In genomic region chr4:42339935-42340406, GRCh38 we compare ENCODE assay signal across 17 cellular contexts. TPM values are rescaled to one million over a fixed set of nuclear protein-coding genes. Genes with fewer than 3 reads are reported as not detected.
DNase-seq lines count a peak whose midpoint lies in the region; ATAC-seq, FAIRE-seq and TF ChIP-seq lines count a peak whose summit lies in the region.
"Had no signal": no experiment of that assay in that cellular context is flagged by ENCODE, and none has a peak within 500 bp of the region (broad histone marks: within the 10 kb centered on the region; RNA-seq: fewer than 3 reads in every experiment).

No MANE protein-coding gene starts in this region.

- POLR2A ChIA-PET in activated CD4-positive, alpha-beta T cell treated with anti-CD3 and anti-CD28 coated beads for 36 hours (lab: Charles Lee) = no interaction called here

- no peak for FAIRE-seq in H54 (lab: Jason Lieb, UNC)
- FAIRE-seq: islet of Langerhans, K562 had no signal

- H3K4me3 Mint-ChIP-seq in GM23338 = no peak overlapping the region
- H3K4me3 Mint-ChIP-seq in activated CD4-positive, alpha-beta T cell treated with anti-CD3 and anti-CD28 coated beads for 36 hours = no peak overlapping the region
- H3K4me3 Mint-ChIP-seq: activated CD4-positive, alpha-beta T cell treated with anti-CD3 and anti-CD28 coated beads, Interleukin-2, amount 10 ng/mL, durations not matched to agents 24 days and 14 days; HFFc6; stimulated activated naive B cell treated with anti-CD40 and anti-IgM and Interleukin-4, amounts not matched to agents 10 μg/mL and 1 μg/mL and 100 μg/mL, for 72 hours had no signal

- H3K4me1 Mint-ChIP-seq in GM23338 = peaks cover 28% of the 10 kb centered on the region
- no peaks in the 10 kb centered on the region for H3K4me1 Mint-ChIP-seq in activated CD4-positive, alpha-beta T cell treated with anti-CD3 and anti-CD28 coated beads for 36 hours
- H3K4me1 Mint-ChIP-seq: activated CD4-positive, alpha-beta T cell treated with anti-CD3 and anti-CD28 coated beads, Interleukin-2, amount 10 ng/mL, durations not matched to agents 24 days and 14 days; stimulated activated naive B cell treated with anti-CD40 and anti-IgM and Interleukin-4, amounts not matched to agents 10 μg/mL and 1 μg/mL and 100 μg/mL, for 72 hours had no signal

- H2AFZ ChIP-seq in GM23338 = peak overlapping the region; percentile 87

- no peaks in the 10 kb centered on the region for H3K36me3 Mint-ChIP-seq in GM23338 (ENCODE audit: low read depth)
- no peaks in the 10 kb centered on the region for H3K36me3 Mint-ChIP-seq in activated CD4-positive, alpha-beta T cell treated with anti-CD3 and anti-CD28 coated beads for 36 hours (ENCODE audit: low read depth)
- H3K36me3 Mint-ChIP-seq: stimulated activated naive B cell treated with anti-CD40 and anti-IgM and Interleukin-4, amounts not matched to agents 10 μg/mL and 1 μg/mL and 100 μg/mL, for 72 hours had no signal

- no peak overlapping the region for H3K27ac ChIP-seq in GM23338 (ENCODE audit: low read depth)

- peak; percentile 94 for ATAC-seq in GM23338
- no peak for ATAC-seq in activated CD4-positive, alpha-beta T cell treated with anti-CD3 and anti-CD28 coated beads for 36 hours
- no peak for ATAC-seq in esophagus mucosa
- ATAC-seq: K562; stimulated activated naive B cell treated with anti-CD40 and anti-IgM and Interleukin-4, amounts not matched to agents 10 μg/mL and 1 μg/mL and 100 μg/mL, for 72 hours had no signal

- peaks cover 8% of the 10 kb centered on the region; the same call in 1 of the 2 replicates for H3K9me2 ChIP-seq in GM23338 (ENCODE audit: insufficient read depth)

- DNase-seq in GM23338 (ENCODE audit: low spot score) (peak; percentile 33), choroid plexus epithelial cell (ENCODE audit: low read depth) (peak; percentile 37), iPS-NIHi7 (ENCODE audit: extremely low spot score) (peak; percentile 43), pulmonary artery endothelial cell (ENCODE audit: low read depth, low spot score) (peak; percentile 36), T-helper 2 cell (no peak), H54 (ENCODE audit: insufficient read length, low spot score) (no peak)
- no peak for DNase-seq in activated CD4-positive, alpha-beta T cell treated with anti-CD3 and anti-CD28 coated beads for 36 hours
- DNase-seq: activated CD4-positive, alpha-beta T cell treated with anti-CD3 and anti-CD28 coated beads, Interleukin-2, amount 10 ng/mL, durations not matched to agents 24 days and 14 days; AML-193; HFFc6; NCI-H1694 treated with DMSO at 0.1 percent for 48 hours; NK-92 treated with Interleukin-12 subunit alpha and Interleukin-12 subunit beta, amount 100 ng/mL, for 24 hours; stimulated activated naive B cell treated with anti-CD40 and anti-IgM and Interleukin-4, amounts not matched to agents 10 μg/mL and 1 μg/mL and 100 μg/mL, for 72 hours had no signal

- H3K9me3 Mint-ChIP-seq in GM23338 = no peaks in the 10 kb centered on the region
- no peaks in the 10 kb centered on the region for H3K9me3 Mint-ChIP-seq in activated CD4-positive, alpha-beta T cell treated with anti-CD3 and anti-CD28 coated beads for 36 hours (ENCODE audit: low read depth)
- H3K9me3 Mint-ChIP-seq: activated CD4-positive, alpha-beta T cell treated with anti-CD3 and anti-CD28 coated beads, Interleukin-2, amount 10 ng/mL, durations not matched to agents 24 days and 14 days; HFFc6; stimulated activated naive B cell treated with anti-CD40 and anti-IgM and Interleukin-4, amounts not matched to agents 10 μg/mL and 1 μg/mL and 100 μg/mL, for 72 hours had no signal

- no peak overlapping the region for H3K4me2 ChIP-seq in GM23338

- no peaks in the 10 kb centered on the region for H4K20me1 ChIP-seq in GM23338 (replicated peaks; ENCODE audit: insufficient read depth)

- TF ChIP-seq CTCF in GM23338 (conservative IDR thresholded peaks at IDR 0.05; ENCODE audit: low read depth in 2 of 2) (no peak), choroid plexus epithelial cell (conservative IDR thresholded peaks at IDR 0.05; ENCODE audit: low read depth, low read length) (no peak)

- no peaks in the 10 kb centered on the region for H3K27me3 ChIP-seq in GM23338 (ENCODE audit: insufficient read depth)

- H3K79me2 ChIP-seq in GM23338 (replicated peaks; ENCODE audit: insufficient read depth) = no peaks in the 10 kb centered on the region

- CTCF ChIA-PET in activated CD4-positive, alpha-beta T cell treated with anti-CD3 and anti-CD28 coated beads for 36 hours (lab: Charles Lee) = interaction anchor here (0.7 to 1.2 kb wide), 2 partner anchors 32 to 57 kb away, joined by 3 read pairs; no protein-coding TSS in a partner anchor

- TF ChIP-seq POLR2A in H54 (IDR thresholded peaks at IDR 0.05; ENCODE audit: low read depth, low read length) = no peak

- no peak overlapping the region for H3K4me3 ChIP-seq in GM23338
- no peak overlapping the region for H3K4me3 ChIP-seq in choroid plexus epithelial cell (ENCODE audit: low read depth, low read length)
- H3K4me3 ChIP-seq: K562 had no signal

- no peak overlapping the region for H3K27ac Mint-ChIP-seq in GM23338
- no peak overlapping the region for H3K27ac Mint-ChIP-seq in activated CD4-positive, alpha-beta T cell treated with anti-CD3 and anti-CD28 coated beads for 36 hours
- H3K27ac Mint-ChIP-seq: activated CD4-positive, alpha-beta T cell treated with anti-CD3 and anti-CD28 coated beads, Interleukin-2, amount 10 ng/mL, durations not matched to agents 24 days and 14 days; HFFc6; stimulated activated naive B cell treated with anti-CD40 and anti-IgM and Interleukin-4, amounts not matched to agents 10 μg/mL and 1 μg/mL and 100 μg/mL, for 72 hours had no signal

- intact Hi-C loops in activated CD4-positive, alpha-beta T cell treated with anti-CD3 and anti-CD28 coated beads for 36 hours (cut with DNase I, micrococcal nuclease) = no loop called here

- H3K36me3 ChIP-seq in GM23338 (ENCODE audit: insufficient read depth) = no peaks in the 10 kb centered on the region

- no peaks in the 10 kb centered on the region; the same call in 1 of the 2 replicates for H3F3A ChIP-seq in GM23338 (replicated peaks; ENCODE audit: low read depth)

- H3K27me3 Mint-ChIP-seq in GM23338 (ENCODE audit: insufficient read depth, low read depth, poor library complexity) = peaks cover 5% of the 10 kb centered on the region
- peaks cover 2% of the 10 kb centered on the region for H3K27me3 Mint-ChIP-seq in activated CD4-positive, alpha-beta T cell treated with anti-CD3 and anti-CD28 coated beads for 36 hours

- peaks cover 11% of the 10 kb centered on the region for H3K4me1 ChIP-seq in GM23338 (ENCODE audit: insufficient read depth)

TF ChIP-seq in GM23338, 12 proteins besides CTCF, POLR2A, EP300 and RAD21:
- no peak for TF ChIP-seq ZNF331 (CRISPR knock-in tag; IDR thresholded peaks at IDR 0.05; ENCODE audit: low read depth)
- no peak for TF ChIP-seq JUNB (IDR thresholded peaks at IDR 0.05; ENCODE audit: unreplicated experiment)
- no peak for TF ChIP-seq EZH2 (IDR thresholded peaks at IDR 0.05; ENCODE audit: low read depth, unreplicated experiment)
- TF ChIP-seq CREB1 (CRISPR knock-in tag; IDR thresholded peaks at IDR 0.05; ENCODE audit: low read depth) = no peak
- TF ChIP-seq EZH2phosphoT487 (IDR thresholded peaks at IDR 0.05; ENCODE audit: unreplicated experiment) = no peak

RNA-seq across cellular contexts. Expression of gene SHISA3, which starts 57.3 kb away (rescaled TPM):
- 4.4 and 6.6 TPM in 2 replicates for total RNA-seq in GM23338 (2014; rRNA removed; shearing (Covaris generic))
- 3.5 and 5.0 TPM in 2 replicates for polyA plus RNA-seq in GM23338 (2016; fragmentation: Nextera tagmentation; extraction: Ambion mirVana)
- 17.2 and 166 TPM in 2 replicates for total RNA-seq in pulmonary artery endothelial cell
- under 1 TPM in 1 of 2 experiments, not detected in 1; 0.11 TPM for total RNA-seq in activated CD4-positive, alpha-beta T cell treated with anti-CD3 and anti-CD28 coated beads for 36 hours
- total RNA-seq in esophagus mucosa = not detected
- total RNA-seq: HFFc6, K562, osteoblast had no signal
- polyA plus RNA-seq: K562 had no signal

Comparison
In these comparisons a context has a peak if more than half of its experiments do, and no peak if none do; other contexts are left out.
1. DNase-seq: peak in GM23338 (single experiment), choroid plexus epithelial cell (single experiment), iPS-NIHi7 (single experiment) and pulmonary artery endothelial cell (single experiment); none in activated CD4-positive, alpha-beta T cell treated with anti-CD3 and anti-CD28 coated beads for 36 hours (single experiment), T-helper 2 cell (0 of 5) and H54 (single experiment).